In genomic region chr5:175658299-175659145, GRCh38 we compare ENCODE assay signal across 9 cellular contexts. TPM values are rescaled to one million over a fixed set of nuclear protein-coding genes. Genes with fewer than 3 reads are reported as not detected.
DNase-seq lines count a peak whose midpoint lies in the region; ATAC-seq and TF ChIP-seq lines count a peak whose summit lies in the region.
"Had no signal": no experiment of that assay in that cellular context is flagged by ENCODE, and none has a peak within 500 bp of the region (broad histone marks: within the 10 kb centered on the region; RNA-seq: fewer than 3 reads in every experiment).

No MANE protein-coding gene starts in this region.

- peak overlapping the region; percentile 87 for H3K27ac Mint-ChIP-seq in dendritic cell treated with granulocyte-macrophage colony-stimulating factor and Interleukin-4, amounts not matched to agents 40 ng/mL and 50 ng/mL, for 4 days
- H3K27ac Mint-ChIP-seq in natural killer cell: no peak overlapping the region

- H3K9me3 ChIP-seq in GM23248 (ENCODE audit: low read depth): no peaks in the 10 kb centered on the region

- no peaks in the 10 kb centered on the region for H4K20me1 ChIP-seq in GM23248 (ENCODE audit: insufficient read depth)

- no peaks in the 10 kb centered on the region for H3K9me3 Mint-ChIP-seq in dendritic cell treated with granulocyte-macrophage colony-stimulating factor and Interleukin-4, amounts not matched to agents 40 ng/mL and 50 ng/mL, for 4 days
- no peaks in the 10 kb centered on the region for H3K9me3 Mint-ChIP-seq in natural killer cell

- intact Hi-C loops in dendritic cell treated with granulocyte-macrophage colony-stimulating factor and Interleukin-4, amounts not matched to agents 40 ng/mL and 50 ng/mL, for 4 days (cut with micrococcal nuclease): loop anchor here (5.0 to 10.0 kb wide), 2 partner anchors 39 to 64 kb away; no protein-coding TSS in a partner anchor
- intact Hi-C loops in natural killer cell (cut with micrococcal nuclease): no loop called here

- H3F3A ChIP-seq in GM23248 (ENCODE audit: insufficient read depth): no peaks in the 10 kb centered on the region

- DNase-seq in stimulated activated CD4-positive, alpha-beta T cell treated with anti-CD3 and anti-CD28 coated beads, Interleukin-12 subunit alpha, Interleukin-12 subunit beta, amount 100 ng/mL, for 4 hours: peak; percentile 36
- DNase-seq in stimulated activated CD4-positive, alpha-beta T cell treated with anti-CD3 and anti-CD28 coated beads, Interleukin-2, amount 100 ng/mL, for 48 hours: no peak
- DNase-seq in natural killer cell (no peak), GM23248 (no peak), midbrain (lab: John Stamatoyannopoulos, UW) (no peak), COLO829 (ENCODE audit: low spot score) (no peak), NCI-H510A (lab: John Stamatoyannopoulos, UW) (no peak)

- H3K36me3 Mint-ChIP-seq in dendritic cell treated with granulocyte-macrophage colony-stimulating factor and Interleukin-4, amounts not matched to agents 40 ng/mL and 50 ng/mL, for 4 days (ENCODE audit: low read depth): peaks cover 51% of the 10 kb centered on the region
- H3K36me3 Mint-ChIP-seq in natural killer cell: no peaks in the 10 kb centered on the region

- H3K27me3 ChIP-seq in GM23248 (replicated peaks; ENCODE audit: insufficient read depth): peaks cover 5% of the 10 kb centered on the region; the same call in 1 of the 2 replicates

- no peak overlapping the region for H3K27ac ChIP-seq in GM23248

- peaks cover 85% of the 10 kb centered on the region for H3K4me1 Mint-ChIP-seq in dendritic cell treated with granulocyte-macrophage colony-stimulating factor and Interleukin-4, amounts not matched to agents 40 ng/mL and 50 ng/mL, for 4 days (ENCODE audit: low read depth)
- H3K4me1 Mint-ChIP-seq in natural killer cell: peaks cover 14 to 19% of the 10 kb centered on the region in 2 donors

- no peak overlapping the region for H3K4me3 ChIP-seq in GM23248

- no peaks in the 10 kb centered on the region for H3K4me1 ChIP-seq in GM23248 (ENCODE audit: insufficient read depth)

- H3K9ac ChIP-seq in GM23248: no peak overlapping the region

- H3K9me2 ChIP-seq in GM23248 (ENCODE audit: insufficient read depth): no peaks in the 10 kb centered on the region

- H3K36me3 ChIP-seq in GM23248 (ENCODE audit: low read depth): no peaks in the 10 kb centered on the region

- 4 to 9% methylated on average over 41 of the region's 41 CpGs for WGBS in GM23248 (ENCODE audit: low coverage in 1 of 2, low lambda C conversion rate in 2 of 2, missing lambda C conversion rate in 2 of 2), 2 experiments

- ATAC-seq in natural killer cell: peak in 2 of 3 donors; percentile 22 to 44

- no peak for TF ChIP-seq CTCF in natural killer cell (IDR thresholded peaks at IDR 0.05)

- no peak overlapping the region for H3K4me2 ChIP-seq in GM23248 (ENCODE audit: unreplicated experiment)

- H3K27me3 Mint-ChIP-seq in dendritic cell treated with granulocyte-macrophage colony-stimulating factor and Interleukin-4, amounts not matched to agents 40 ng/mL and 50 ng/mL, for 4 days: no peaks in the 10 kb centered on the region
- peaks cover 44 to 45% of the 10 kb centered on the region in 2 donors for H3K27me3 Mint-ChIP-seq in natural killer cell (ENCODE audit: low read depth in 2 of 2)

- no peaks in the 10 kb centered on the region for H3K79me2 ChIP-seq in GM23248 (ENCODE audit: insufficient read depth)

- H2AFZ ChIP-seq in GM23248: no peak overlapping the region

- in situ Hi-C loops in GM23248 (cut with MboI): no loop called here

- peak overlapping the region; percentile 93 for H3K4me3 Mint-ChIP-seq in dendritic cell treated with granulocyte-macrophage colony-stimulating factor and Interleukin-4, amounts not matched to agents 40 ng/mL and 50 ng/mL, for 4 days
- H3K4me3 Mint-ChIP-seq in natural killer cell: peak overlapping the region; percentile 68

RNA-seq across cellular contexts. Expression of gene HRH2, which starts 0.7 kb away (rescaled TPM):
- total RNA-seq in natural killer cell: 10 to 100 TPM in 1 of 3 donors, 1 to 10 TPM in 2; 1.4 to 13.9 (median 3.1) TPM
- not detected in 2 replicates for total RNA-seq in GM23248 (2014; rRNA removed; shearing (Covaris generic))
- polyA plus RNA-seq in GM23248 (2016; fragmentation: Nextera tagmentation; extraction: Ambion mirVana): not detected in 2 replicates
- total RNA-seq: endothelial cell of umbilical vein had no signal
- polyA plus RNA-seq: endothelial cell of umbilical vein had no signal
